24 cellular contexts compared by ENCODE assay signal in the genomic region with DNA sequence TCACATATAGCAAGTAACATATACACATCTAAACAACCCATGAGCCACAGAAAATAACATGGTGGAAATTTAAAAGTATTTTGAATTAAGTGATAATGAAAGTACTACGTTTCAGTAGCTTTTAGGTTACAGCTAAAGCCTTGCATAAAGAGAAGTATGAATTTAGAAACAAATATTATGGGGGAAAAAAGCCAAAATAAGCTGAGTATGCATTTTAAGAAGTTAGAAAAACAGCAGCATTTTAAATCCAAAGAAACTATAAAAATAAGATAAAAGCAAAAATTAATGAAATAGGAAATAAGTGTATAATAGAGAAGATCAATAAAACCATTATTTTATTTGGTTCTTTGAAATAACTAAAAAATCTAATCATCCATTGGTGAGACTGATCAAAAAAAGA.
DNase-seq lines count a peak whose midpoint lies in the region; ATAC-seq, FAIRE-seq and TF ChIP-seq lines count a peak whose summit lies in the region.
"Had no signal": no experiment of that assay in that cellular context is flagged by ENCODE, and none has a peak within 500 bp of the region (broad histone marks: within the 10 kb centered on the region; RNA-seq: fewer than 3 reads in every experiment).

No MANE protein-coding gene starts in this region.

- H2BK20ac ChIP-seq in H1 (ENCODE audit: low read length) = no peak overlapping the region

- no peak overlapping the region for H3K18ac ChIP-seq in H1 (ENCODE audit: extremely low read depth, low read length)

- no peak overlapping the region for H4K8ac ChIP-seq in H1 (ENCODE audit: extremely low read depth, insufficient read depth, low read length)

- no peaks in the 10 kb centered on the region for H3K36me3 ChIP-seq in HCT116 (ENCODE audit: control insufficient read depth in 1 of 2, insufficient read depth in 2 of 2, low read length in 2 of 2)
- H3K36me3 ChIP-seq in H1 (ENCODE audit: control insufficient read depth in 2 of 4, insufficient read depth in 4 of 4, low read length in 3 of 4) = no peaks in the 10 kb centered on the region
- H3K36me3 ChIP-seq in adrenal gland (replicated peaks in 1 of 2) = no peaks in the 10 kb centered on the region
- H3K36me3 ChIP-seq: BLaER1 treated with 17β-estradiol and CSF1 and Interleukin-3, amounts not matched to agents 10 nM and 100 nM had no signal

- H2BK12ac ChIP-seq in H1 (ENCODE audit: low read depth, low read length) = no peak overlapping the region

- intact Hi-C loops in HCT116 (cut with micrococcal nuclease) = no loop called here
- intact Hi-C loops in adrenal gland (cut with DNase I) = no loop called here

- RAD21 ChIA-PET in HCT116 (lab: Charles Lee; ENCODE audit: low non-redundant PET in 1 of 2, low total read pairs in 2 of 2, uncharacterized antibody in 2 of 2, unreplicated experiment in 2 of 2) = no interaction called here

- no peak for ATAC-seq in A549
- ATAC-seq in HCT116 = no peak
- ATAC-seq in GM18505 (IDR thresholded peaks at IDR 0.05; ENCODE audit: unreplicated experiment) = no peak
- no peak for ATAC-seq in GM18868 (IDR thresholded peaks at IDR 0.05; ENCODE audit: unreplicated experiment)
- ATAC-seq in GM18858 (IDR thresholded peaks at IDR 0.05; ENCODE audit: unreplicated experiment) = no peak
- ATAC-seq: GM12878 had no signal

- H3K23me2 ChIP-seq in H1 (ENCODE audit: low read depth, low read length) = no peaks in the 10 kb centered on the region

- H3K27me3 ChIP-seq in HCT116 (ENCODE audit: insufficient read depth, low read length) (no peaks in the 10 kb centered on the region), H1 (replicated peaks in 1 of 4; ENCODE audit: control insufficient read depth in 3 of 4, extremely low read depth in 1 of 4, insufficient read depth in 3 of 4, low read length in 3 of 4) (no peaks in the 10 kb centered on the region), adrenal gland (no peaks in the 10 kb centered on the region)
- H3K27me3 ChIP-seq: BLaER1 treated with 17β-estradiol and CSF1 and Interleukin-3, amounts not matched to agents 10 nM and 100 nM had no signal

- H3K79me2 ChIP-seq in HCT116 (ENCODE audit: insufficient read depth, low read length) (no peaks in the 10 kb centered on the region), H1 (ENCODE audit: control insufficient read depth in 1 of 2, insufficient read depth in 2 of 2, low read length in 2 of 2) (no peaks in the 10 kb centered on the region)

- H3K4ac ChIP-seq in H1 (replicated peaks; ENCODE audit: insufficient read length, low read depth, low read length) = no peak overlapping the region

- 4% methylated on average over 1 of the region's 1 CpG for WGBS in A549 (ENCODE audit: missing lambda C conversion rate)
- 77% methylated on average over 1 of the region's 1 CpG; no CpG with 5 or more reads in 1 of the 2 experiments for WGBS in H1 (ENCODE audit: extremely low coverage in 1 of 2, insufficient coverage in 1 of 2, insufficient read length in 1 of 2, insufficient replicate concordance in 2 of 2, low coverage in 1 of 2, low lambda C conversion rate in 2 of 2, missing lambda C conversion rate in 1 of 2), 2 experiments
- 67 to 74% (median 73%) methylated on average over 1 of the region's 1 CpG for WGBS in adrenal gland, 4 donors

- H2BK15ac ChIP-seq in H1 (ENCODE audit: low read length) = no peak overlapping the region

- no peak overlapping the region for H2AK5ac ChIP-seq in H1 (ENCODE audit: low read depth, low read length)

- TF ChIP-seq EP300 in A549 (IDR thresholded peaks at IDR 0.05) (no peak), H1 (IDR thresholded peaks at IDR 0.05; ENCODE audit: borderline replicate concordance in 1 of 2, low read depth in 2 of 2, low read length in 2 of 2) (no peak)

- TF ChIP-seq CTCF in A549 (IDR thresholded peaks at IDR 0.05) (no peak), HCT116 (IDR thresholded peaks at IDR 0.05 in 2 of 3, conservative IDR thresholded peaks at IDR 0.05 in 1 of 3; ENCODE audit: borderline replicate concordance in 1 of 3, insufficient read depth in 1 of 3, low read depth in 2 of 3, low read length in 2 of 3) (no peak), VCaP (conservative IDR thresholded peaks at IDR 0.05) (no peak), H1 (IDR thresholded peaks at IDR 0.05; ENCODE audit: control extremely low read depth in 1 of 3, insufficient read depth in 1 of 3, low read depth in 1 of 3, low read length in 3 of 3) (no peak), adrenal gland (IDR thresholded peaks at IDR 0.05) (no peak)

- H3K23ac ChIP-seq in H1 (ENCODE audit: insufficient read length) = no peak overlapping the region

- H3K4me2 ChIP-seq in A549 (no peak overlapping the region), HCT116 (ENCODE audit: low read length) (no peak overlapping the region), H1 (ENCODE audit: insufficient read depth in 1 of 2, low read depth in 2 of 2, low read length in 2 of 2) (no peak overlapping the region)
- H3K4me2 ChIP-seq: BLaER1 treated with 17β-estradiol and CSF1 and Interleukin-3, amounts not matched to agents 10 nM and 100 nM had no signal

- H3K79me1 ChIP-seq in H1 (ENCODE audit: low read depth, low read length) = no peaks in the 10 kb centered on the region

- H3K9ac ChIP-seq in HCT116 (ENCODE audit: low read length) (no peak overlapping the region), H1 (replicated peaks in 1 of 4; ENCODE audit: extremely low read depth in 1 of 4, low read depth in 3 of 4, low read length in 3 of 4) (no peak overlapping the region)
- H3K9ac ChIP-seq: BLaER1 treated with 17β-estradiol and CSF1 and Interleukin-3, amounts not matched to agents 10 nM and 100 nM had no signal

- CTCF ChIA-PET in A549 (lab: Yijun Ruan, JAX) (no interaction called here), HCT116 (lab: Charles Lee) (no interaction called here), H1 (lab: Charles Lee; ENCODE audit: partially characterized antibody) (no interaction called here)

- TF ChIP-seq POLR2A in A549 (IDR thresholded peaks at IDR 0.05; ENCODE audit: low read length) (no peak), HCT116 (IDR thresholded peaks at IDR 0.05; ENCODE audit: borderline replicate concordance, extremely low read depth, insufficient read depth, insufficient read length) (no peak), H1 (IDR thresholded peaks at IDR 0.05; ENCODE audit: control extremely low read depth in 1 of 2, low read depth in 2 of 2, low read length in 2 of 2) (no peak), GM18505 (IDR thresholded peaks at IDR 0.05; ENCODE audit: borderline replicate concordance, extremely low read depth, insufficient read depth, insufficient read length) (no peak), adrenal gland (IDR thresholded peaks at IDR 0.05) (no peak)

- FAIRE-seq in A549 (lab: Jason Lieb, UNC) (no peak), H1 (lab: Jason Lieb, UNC) (no peak)
- FAIRE-seq: GM19239 had no signal

- no TSS peak for BruUV-seq in HCT116 (replicated peaks; lab: Mats Ljungman, UMichigan)

- H2AFZ ChIP-seq in HCT116 (ENCODE audit: low read depth, low read length, poor library complexity, severe bottlenecking) = peak overlapping the region; percentile 21
- no peak overlapping the region for H2AFZ ChIP-seq in H1 (ENCODE audit: low read length)

- no peaks in the 10 kb centered on the region for H3K9me2 ChIP-seq in HCT116 (ENCODE audit: insufficient read depth)

- H3K4me1 ChIP-seq in A549 (no peaks in the 10 kb centered on the region), HCT116 (ENCODE audit: control insufficient read depth in 1 of 2, insufficient read depth in 2 of 2, low read length in 2 of 2) (peaks cover 0 to 6% of the 10 kb centered on the region in 2 experiments; a peak in 1 of 4 replicates), H1 (replicated peaks in 1 of 4; ENCODE audit: control insufficient read depth in 3 of 4, insufficient read depth in 4 of 4, low read length in 3 of 4) (no peaks in the 10 kb centered on the region), adrenal gland (replicated peaks in 1 of 2) (no peaks in the 10 kb centered on the region)
- H3K4me1 ChIP-seq: BLaER1 treated with 17β-estradiol and CSF1 and Interleukin-3, amounts not matched to agents 10 nM and 100 nM had no signal

- no peak overlapping the region for H2BK120ac ChIP-seq in H1 (replicated peaks; ENCODE audit: low read depth, low read length)

- H2BK5ac ChIP-seq in H1 (ENCODE audit: low read depth, low read length) = no peak overlapping the region

- TF ChIP-seq RAD21 in A549 (conservative IDR thresholded peaks at IDR 0.05 in 1 of 2, IDR thresholded peaks at IDR 0.05 in 1 of 2) = no peak
- no peak for TF ChIP-seq RAD21 in HCT116 (IDR thresholded peaks at IDR 0.05; ENCODE audit: low read depth)
- no peak for TF ChIP-seq RAD21 in H1 (IDR thresholded peaks at IDR 0.05 in 1 of 2, conservative IDR thresholded peaks at IDR 0.05 in 1 of 2; ENCODE audit: low read depth in 2 of 2, low read length in 2 of 2)

- peaks cover 16% of the 10 kb centered on the region; the same call in 2 of the 3 replicates for H3K9me3 ChIP-seq in A549
- peaks cover 4 to 12% of the 10 kb centered on the region in 2 experiments; a peak in 1 of 4 replicates for H3K9me3 ChIP-seq in HCT116 (ENCODE audit: control insufficient read depth in 1 of 2, insufficient read depth in 1 of 2, low read depth in 1 of 2, low read length in 2 of 2)
- H3K9me3 ChIP-seq in H1 (ENCODE audit: insufficient read depth in 2 of 2, low read depth in 1 of 2, low read length in 1 of 2) = peaks cover 6 to 8% of the 10 kb centered on the region in 2 experiments; a peak in 3 of 4 replicates
- peaks cover 0 to 11% (median 0%) of the 10 kb centered on the region in 3 donors for H3K9me3 ChIP-seq in adrenal gland (replicated peaks in 1 of 3)

- H4K91ac ChIP-seq in H1 (replicated peaks; ENCODE audit: insufficient read length, low read length) = no peak overlapping the region

- DNase-seq in A549 (ENCODE audit: low read depth in 1 of 2, low spot score in 1 of 2) (no peak), HCT116 (ENCODE audit: low read depth, low spot score) (no peak), H1 (ENCODE audit: low read depth in 1 of 2, low spot score in 2 of 2) (no peak), adrenal gland (no peak)
- DNase-seq: 8988T; AML-193; CD4-positive, alpha-beta T cell; CD8-positive, alpha-beta memory T cell; COR-L47; DMS 273 treated with DMSO at 0.1 percent for 48 hours; DMS153; DMS53; DMS79; DND-41; EL; GDM1 had no signal

- H3K4me3 ChIP-seq in A549 = no peak overlapping the region
- H3K4me3 ChIP-seq in HCT116 (replicated peaks in 1 of 2; ENCODE audit: low read depth in 1 of 2, low read length in 2 of 2) = no peak overlapping the region
- no peak overlapping the region for H3K4me3 ChIP-seq in H1 (ENCODE audit: extremely low read depth in 1 of 4, insufficient read depth in 2 of 4, low read depth in 3 of 4, low read length in 4 of 4)
- H3K4me3 ChIP-seq in adrenal gland = no peak overlapping the region
- H3K4me3 ChIP-seq: BLaER1 treated with 17β-estradiol and CSF1 and Interleukin-3, amounts not matched to agents 10 nM and 100 nM; GM12878 had no signal

- POLR2A ChIA-PET in A549 (lab: Yijun Ruan, JAX) (no interaction called here), HCT116 (lab: Charles Lee) (no interaction called here), H1 (lab: Charles Lee; ENCODE audit: partially characterized antibody) (no interaction called here)

- H3K56ac ChIP-seq in H1 (replicated peaks; ENCODE audit: insufficient read length, low read depth, low read length) = no peak overlapping the region

- H4K20me1 ChIP-seq in HCT116 (ENCODE audit: insufficient read depth) (no peaks in the 10 kb centered on the region), H1 (replicated peaks in 1 of 2; ENCODE audit: control insufficient read depth in 1 of 2, insufficient read depth in 2 of 2, low read length in 2 of 2) (no peaks in the 10 kb centered on the region)
- H4K20me1 ChIP-seq: BLaER1 treated with 17β-estradiol and CSF1 and Interleukin-3, amounts not matched to agents 10 nM and 100 nM had no signal

- H3K14ac ChIP-seq in H1 (ENCODE audit: insufficient read length) = no peak overlapping the region

- H3K27ac ChIP-seq in A549 (no peak overlapping the region), HCT116 (ENCODE audit: low read depth, low read length) (no peak overlapping the region), VCaP (peak overlapping the region; percentile 21), H1 (ENCODE audit: low read depth, low read length) (no peak overlapping the region), adrenal gland (no peak overlapping the region)
- H3K27ac ChIP-seq: BLaER1 treated with 17β-estradiol and CSF1 and Interleukin-3, amounts not matched to agents 10 nM and 100 nM; C4-2B had no signal

- H4K5ac ChIP-seq in H1 (ENCODE audit: insufficient read length, low read depth, low read length) = no peak overlapping the region
